26 cellular contexts compared by ENCODE assay signal in genomic region chr1:193747579-193747978, GRCh38.
DNase-seq lines count a peak whose midpoint lies in the region; ATAC-seq and TF ChIP-seq lines count a peak whose summit lies in the region.
"Had no signal": no experiment of that assay in that cellular context is flagged by ENCODE, and none has a peak within 500 bp of the region (broad histone marks: within the 10 kb centered on the region; RNA-seq: fewer than 3 reads in every experiment).

No MANE protein-coding gene starts in this region.

- ATAC-seq in GM19452 (IDR thresholded peaks at IDR 0.05; ENCODE audit: unreplicated experiment) = no peak
- ATAC-seq: activated CD8-positive, alpha-beta T cell treated with anti-CD3 and anti-CD28 coated beads, Interleukin-2, amount 10 ng/mL, durations not matched to agents 7 days and 5 days; left lung; right cardiac atrium had no signal

- TF ChIP-seq EP300 in ovary (IDR thresholded peaks at IDR 0.05) = no peak

- no peaks in the 10 kb centered on the region for H3K4me1 ChIP-seq in ovary (ENCODE audit: insufficient read depth)
- H3K4me1 ChIP-seq: esophagus squamous epithelium, left lung had no signal

- no peak overlapping the region for H3K4me3 ChIP-seq in astrocyte of the cerebellum (ENCODE audit: low read depth, low read length)
- H3K4me3 ChIP-seq in fibroblast of mammary gland (ENCODE audit: control insufficient read depth, low read depth, low read length) = no peak overlapping the region
- H3K4me3 ChIP-seq in ovary = no peak overlapping the region
- H3K4me3 ChIP-seq: esophagus squamous epithelium, left lung, PC-9, smooth muscle cell had no signal

- no peak overlapping the region for H3K27ac ChIP-seq in ovary
- H3K27ac ChIP-seq: esophagus squamous epithelium, left lung, PC-9, WERI-Rb-1 had no signal

- H3K27me3 ChIP-seq in ovary = no peaks in the 10 kb centered on the region
- H3K27me3 ChIP-seq: esophagus squamous epithelium, left lung had no signal

- in situ Hi-C loops in astrocyte of the cerebellum (cut with HindIII; ENCODE audit: low sequenced_read_pairs) = no loop called here

- WGBS in ovary, 3 donors = 85 to 100% (median 97%) methylated on average over 1 of the region's 1 CpG

- no peak for TF ChIP-seq POLR2A in ovary (IDR thresholded peaks at IDR 0.05)

- no peaks in the 10 kb centered on the region for H3K36me3 ChIP-seq in ovary
- H3K36me3 ChIP-seq: esophagus squamous epithelium, left lung, WERI-Rb-1 had no signal

- H3K9me3 ChIP-seq in ovary = no peaks in the 10 kb centered on the region
- H3K9me3 ChIP-seq: esophagus squamous epithelium, left lung had no signal

- DNase-seq in ELR (ENCODE audit: low read depth) = peak; percentile 45
- peak; percentile 50 for DNase-seq in LHCN-M2 (ENCODE audit: low read depth)
- peak; percentile 27 for DNase-seq in astrocyte of the cerebellum (ENCODE audit: low read depth)
- DNase-seq in fibroblast of mammary gland (ENCODE audit: low read depth) = peak; percentile 21
- no peak for DNase-seq in ovary
- DNase-seq in hypothalamus (lab: John Stamatoyannopoulos, UW) = no peak
- no peak for DNase-seq in activated gamma-delta T cell treated with Interleukin-2 at 50 U/mL for 16 hours
- DNase-seq: ACHN; activated CD4-positive, alpha-beta T cell treated with anti-CD3 and anti-CD28 coated beads for 4 hours; activated CD8-positive, alpha-beta T cell treated with anti-CD3 and anti-CD28 coated beads, Interleukin-2, amount 10 ng/mL, durations not matched to agents 7 days and 5 days; activated naive CD4-positive, alpha-beta T cell treated with anti-CD3 and anti-CD28 coated beads, Interleukin-2, amount 50 U/mL, for 16 hours; CD4-positive, alpha-beta memory T cell; esophagus squamous epithelium; H9; left lung; NCI-H1105 treated with DMSO at 0.1 percent for 48 hours; NCI-H1930; NCI-H2171 treated with DMSO at 0.1 percent for 48 hours; NCI-H524 treated with DMSO at 0.1 percent for 48 hours; PC-9; right cardiac atrium; Right ventricle myocardium superior; stimulated activated naive CD4-positive, alpha-beta T cell; WERI-Rb-1 had no signal

- TF ChIP-seq CTCF in astrocyte of the cerebellum (IDR thresholded peaks at IDR 0.05; ENCODE audit: low read depth, low read length, missing control alignments) (no peak), fibroblast of mammary gland (conservative IDR thresholded peaks at IDR 0.05; ENCODE audit: control insufficient read depth, insufficient read depth, low read depth, low read length) (no peak), ovary (IDR thresholded peaks at IDR 0.05) (no peak)

- intact Hi-C loops in ovary (cut with DNase I) = no loop called here

Comparison
In these comparisons a context has a peak if more than half of its experiments do, and no peak if none do; other contexts are left out.
1. DNase-seq: peak in ELR (single experiment), LHCN-M2 (single experiment), astrocyte of the cerebellum (single experiment) and fibroblast of mammary gland (single experiment); none in ovary (0 of 5), hypothalamus (0 of 51) and activated gamma-delta T cell treated with Interleukin-2 at 50 U/mL for 16 hours (single experiment).